8 cellular contexts compared by ENCODE assay signal in the genomic region with DNA sequence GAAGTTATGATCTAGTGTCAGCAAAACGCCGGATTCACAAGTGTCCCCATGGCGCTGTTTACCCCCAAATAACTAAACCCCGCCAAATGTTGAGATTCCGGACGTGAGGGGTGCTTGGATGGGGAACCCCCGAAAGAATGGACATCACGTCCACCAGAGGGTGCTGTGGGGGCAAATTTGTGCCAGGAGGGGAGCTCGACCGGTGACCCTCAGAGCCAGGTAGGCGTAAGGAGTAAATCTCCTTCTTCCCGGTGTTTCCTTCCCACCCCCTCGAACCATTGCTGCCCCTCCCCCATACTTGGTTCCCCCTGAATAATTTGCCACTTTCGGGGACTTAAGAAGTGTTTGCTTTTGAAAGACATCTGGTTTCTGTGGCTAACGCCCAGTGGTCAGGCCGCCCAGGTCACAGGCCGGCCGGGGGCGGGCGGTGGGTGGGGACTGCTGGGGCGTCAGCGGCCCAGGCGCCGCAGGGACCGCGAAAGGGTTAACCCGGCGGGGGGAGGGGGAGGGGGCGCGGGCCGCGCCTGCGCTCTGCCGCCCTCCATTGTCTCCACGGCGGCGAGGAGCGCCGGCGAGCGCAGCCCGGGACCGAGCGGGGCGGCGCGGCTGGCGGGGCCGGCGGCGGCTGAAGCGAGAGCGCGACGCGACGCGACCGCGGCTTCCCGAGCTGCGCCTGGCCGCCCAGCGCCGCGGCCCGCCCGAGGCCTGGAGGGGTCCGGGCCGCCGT. TPM values are rescaled to one million over a fixed set of nuclear protein-coding genes. Genes with fewer than 3 reads are reported as not detected.
DNase-seq lines count a peak whose midpoint lies in the region; ATAC-seq and TF ChIP-seq lines count a peak whose summit lies in the region.

ZNRF1 (plus strand) TSS at position 544 of the 727 bp plus-strand sequence. CDS start 648 bp downstream, outside the sequence.

- peaks cover 0 to 15% of the 10 kb centered on the region in 2 donors for H3K27me3 ChIP-seq in left lung

- peak; percentile 70 to 76 for TF ChIP-seq CTCF in left lung (IDR thresholded peaks at IDR 0.05)

- H3K4me1 ChIP-seq in left lung = peaks cover 3 to 46% of the 10 kb centered on the region in 2 donors

- peak within 1 kb of the TSS; percentile 86 for H3K27ac Mint-ChIP-seq in activated CD4-positive, alpha-beta T cell treated with anti-CD3 and anti-CD28 coated beads, Interleukin-2, amount 10 ng/mL, durations not matched to agents 7 days and 5 days
- H3K27ac Mint-ChIP-seq in dendritic cell treated with granulocyte-macrophage colony-stimulating factor and Interleukin-4, amounts not matched to agents 40 ng/mL and 50 ng/mL, for 4 days = peak within 1 kb of the TSS; percentile 78

- H3K4me3 Mint-ChIP-seq in activated CD4-positive, alpha-beta T cell treated with anti-CD3 and anti-CD28 coated beads, Interleukin-2, amount 10 ng/mL, durations not matched to agents 7 days and 5 days = peak within 1 kb of the TSS; percentile 81
- H3K4me3 Mint-ChIP-seq in dendritic cell treated with granulocyte-macrophage colony-stimulating factor and Interleukin-4, amounts not matched to agents 40 ng/mL and 50 ng/mL, for 4 days = peak within 1 kb of the TSS; percentile 85

- CTCF ChIA-PET in activated CD4-positive, alpha-beta T cell treated with anti-CD3 and anti-CD28 coated beads, Interleukin-2, amount 10 ng/mL, durations not matched to agents 7 days and 5 days (lab: Charles Lee) = interaction anchor here (0.6 to 4.7 kb wide), 18 partner anchors 9 to 201 kb away, joined by 3 to 84 read pairs (median 4); partner anchors contain the start of gene WDR59

- peaks cover 32% of the 10 kb centered on the region for H3K4me1 Mint-ChIP-seq in activated CD4-positive, alpha-beta T cell treated with anti-CD3 and anti-CD28 coated beads, Interleukin-2, amount 10 ng/mL, durations not matched to agents 7 days and 5 days
- H3K4me1 Mint-ChIP-seq in dendritic cell treated with granulocyte-macrophage colony-stimulating factor and Interleukin-4, amounts not matched to agents 40 ng/mL and 50 ng/mL, for 4 days (ENCODE audit: low read depth) = peaks cover 50% of the 10 kb centered on the region

- intact Hi-C loops in dendritic cell treated with granulocyte-macrophage colony-stimulating factor and Interleukin-4, amounts not matched to agents 40 ng/mL and 50 ng/mL, for 4 days (cut with micrococcal nuclease) = loop anchor here (1.0 kb wide), 1 partner anchor 113 kb away; no protein-coding TSS in a partner anchor
- intact Hi-C loops in left lung (cut with DNase I) = no loop called here

- POLR2A ChIA-PET in activated CD4-positive, alpha-beta T cell treated with anti-CD3 and anti-CD28 coated beads, Interleukin-2, amount 10 ng/mL, durations not matched to agents 7 days and 5 days (lab: Charles Lee) = interaction anchor here (1.0 kb wide), 1 partner anchor 112 kb away, joined by 5 read pairs; no protein-coding TSS in a partner anchor

- no peaks in the 10 kb centered on the region for H3K9me3 ChIP-seq in left lung

- peaks cover 18% of the 10 kb centered on the region for H3K27me3 Mint-ChIP-seq in activated CD4-positive, alpha-beta T cell treated with anti-CD3 and anti-CD28 coated beads, Interleukin-2, amount 10 ng/mL, durations not matched to agents 7 days and 5 days
- peaks cover 26% of the 10 kb centered on the region for H3K27me3 Mint-ChIP-seq in dendritic cell treated with granulocyte-macrophage colony-stimulating factor and Interleukin-4, amounts not matched to agents 40 ng/mL and 50 ng/mL, for 4 days

- no peaks in the 10 kb centered on the region for H3K36me3 ChIP-seq in left lung

- DNase-seq in AG08395 (ENCODE audit: low spot score) = peak; percentile 94
- DNase-seq in NCI-H226 = peak; percentile 75
- peak; percentile 83 for DNase-seq in activated CD4-positive, alpha-beta T cell treated with anti-CD3 and anti-CD28 coated beads, Interleukin-2, amount 10 ng/mL, durations not matched to agents 7 days and 5 days
- DNase-seq in left lung = peak; percentile 82 to 94
- DNase-seq in stimulated activated CD4-positive, alpha-beta T cell treated with anti-CD3 and anti-CD28 coated beads, Interleukin-4, amount 100 ng/mL, for 1 hour = peak; percentile 83

- H3K4me3 ChIP-seq in left lung = peak within 1 kb of the TSS; percentile 71 to 92

- no peaks in the 10 kb centered on the region for H3K9me3 Mint-ChIP-seq in activated CD4-positive, alpha-beta T cell treated with anti-CD3 and anti-CD28 coated beads, Interleukin-2, amount 10 ng/mL, durations not matched to agents 7 days and 5 days
- H3K9me3 Mint-ChIP-seq in dendritic cell treated with granulocyte-macrophage colony-stimulating factor and Interleukin-4, amounts not matched to agents 40 ng/mL and 50 ng/mL, for 4 days = no peaks in the 10 kb centered on the region

- peaks cover 2% of the 10 kb centered on the region for H3K36me3 Mint-ChIP-seq in activated CD4-positive, alpha-beta T cell treated with anti-CD3 and anti-CD28 coated beads, Interleukin-2, amount 10 ng/mL, durations not matched to agents 7 days and 5 days (ENCODE audit: low read depth)
- H3K36me3 Mint-ChIP-seq in dendritic cell treated with granulocyte-macrophage colony-stimulating factor and Interleukin-4, amounts not matched to agents 40 ng/mL and 50 ng/mL, for 4 days (ENCODE audit: low read depth) = peaks cover 12% of the 10 kb centered on the region

- H3K27ac ChIP-seq in left lung = peak within 1 kb of the TSS; percentile 78 to 79

- ATAC-seq in GM18858 (IDR thresholded peaks at IDR 0.05; ENCODE audit: unreplicated experiment) (peak; percentile 44), HG03097 (IDR thresholded peaks at IDR 0.05; ENCODE audit: low FRiP score, unreplicated experiment) (peak; percentile 53), left lung (peak; percentile 90)

RNA-seq across cellular contexts. Expression of gene ZNRF1, which starts in this region (rescaled TPM):
- total RNA-seq in activated CD4-positive, alpha-beta T cell treated with anti-CD3 and anti-CD28 coated beads, Interleukin-2, amount 10 ng/mL, durations not matched to agents 7 days and 5 days = 10 to 100 TPM; 16.1 to 16.3 TPM
- total RNA-seq in left lung = 10 to 100 TPM; 24.3 to 25.8 TPM

Comparison
In these comparisons a context has a peak if more than half of its experiments do, and no peak if none do; other contexts are left out.
1. Peak in every context shown above with its lines: DNase-seq, ATAC-seq, H3K4me3 ChIP-seq and H3K27ac ChIP-seq.